In genomic region chr7:112939589-112940313, GRCh38 we compare ENCODE assay signal across 8 cellular contexts.
DNase-seq lines count a peak whose midpoint lies in the region; ATAC-seq lines count a peak whose summit lies in the region.

No MANE protein-coding gene starts in this region.

- peaks cover 37% of the 10 kb centered on the region for H3K4me1 Mint-ChIP-seq in activated CD4-positive, alpha-beta T cell treated with anti-CD3 and anti-CD28 coated beads, Interleukin-2, amount 10 ng/mL, durations not matched to agents 7 days and 5 days

- CTCF ChIA-PET in activated CD4-positive, alpha-beta T cell treated with anti-CD3 and anti-CD28 coated beads, Interleukin-2, amount 10 ng/mL, durations not matched to agents 7 days and 5 days (lab: Charles Lee) = interaction anchor here (0.9 to 1.0 kb wide), 2 partner anchors 9 to 306 kb away, joined by 3 read pairs; no protein-coding TSS in a partner anchor

- peak; percentile 93 for ATAC-seq in GM19351 (IDR thresholded peaks at IDR 0.05; ENCODE audit: unreplicated experiment)
- ATAC-seq in HG03520 (IDR thresholded peaks at IDR 0.05; ENCODE audit: unreplicated experiment) = peak; percentile 97
- peak; percentile 99 for ATAC-seq in left colon

- peaks cover 3% of the 10 kb centered on the region for H3K27me3 Mint-ChIP-seq in activated CD4-positive, alpha-beta T cell treated with anti-CD3 and anti-CD28 coated beads, Interleukin-2, amount 10 ng/mL, durations not matched to agents 7 days and 5 days

- H3K4me3 Mint-ChIP-seq in activated CD4-positive, alpha-beta T cell treated with anti-CD3 and anti-CD28 coated beads, Interleukin-2, amount 10 ng/mL, durations not matched to agents 7 days and 5 days = peak overlapping the region; percentile 82

- intact Hi-C loops in left colon (cut with DNase I, micrococcal nuclease) = loop anchor here in 1 of 2 donors (10.0 kb wide), 1 partner anchor 735 kb away; the partner anchor contains the start of genes DOCK4 and ZNF277

- H3K27ac Mint-ChIP-seq in activated CD4-positive, alpha-beta T cell treated with anti-CD3 and anti-CD28 coated beads, Interleukin-2, amount 10 ng/mL, durations not matched to agents 7 days and 5 days = peak overlapping the region; percentile 95

- POLR2A ChIA-PET in activated CD4-positive, alpha-beta T cell treated with anti-CD3 and anti-CD28 coated beads, Interleukin-2, amount 10 ng/mL, durations not matched to agents 7 days and 5 days (lab: Charles Lee) = interaction anchor here (0.7 kb wide), 1 partner anchor 1087 kb away, joined by 3 read pairs; no protein-coding TSS in a partner anchor

- peak; percentile 94 to 100 (median 99) for DNase-seq in C1 segment of cervical spinal cord (lab: John Stamatoyannopoulos, UW)
- peak; percentile 99 for DNase-seq in NCI-H526 treated with DMSO at 0.1 percent for 48 hours (lab: John Stamatoyannopoulos, UW)
- peak; percentile 99 for DNase-seq in activated CD4-positive, alpha-beta T cell treated with anti-CD3 and anti-CD28 coated beads, Interleukin-2, amount 10 ng/mL, durations not matched to agents 7 days and 5 days
- DNase-seq in cortex of kidney (lab: John Stamatoyannopoulos, UW) = peak; percentile 77
- peak; percentile 99 to 100 for DNase-seq in left colon
- peak; percentile 98 to 99 for DNase-seq in stimulated activated CD4-positive, alpha-beta T cell treated with anti-CD3 and anti-CD28 coated beads, Interleukin-1b, Interleukin-23, amount 100 ng/mL, for 4 hours (ENCODE audit: low read depth in 2 of 2)

- peaks cover 2% of the 10 kb centered on the region for H3K36me3 Mint-ChIP-seq in activated CD4-positive, alpha-beta T cell treated with anti-CD3 and anti-CD28 coated beads, Interleukin-2, amount 10 ng/mL, durations not matched to agents 7 days and 5 days (ENCODE audit: low read depth)

- no peaks in the 10 kb centered on the region for H3K9me3 Mint-ChIP-seq in activated CD4-positive, alpha-beta T cell treated with anti-CD3 and anti-CD28 coated beads, Interleukin-2, amount 10 ng/mL, durations not matched to agents 7 days and 5 days

Comparison
In these comparisons a context has a peak if more than half of its experiments do, and no peak if none do; other contexts are left out.
1. Peak in every context shown above with its lines: DNase-seq and ATAC-seq.